10 cellular contexts compared by ENCODE assay signal in the genomic region with DNA sequence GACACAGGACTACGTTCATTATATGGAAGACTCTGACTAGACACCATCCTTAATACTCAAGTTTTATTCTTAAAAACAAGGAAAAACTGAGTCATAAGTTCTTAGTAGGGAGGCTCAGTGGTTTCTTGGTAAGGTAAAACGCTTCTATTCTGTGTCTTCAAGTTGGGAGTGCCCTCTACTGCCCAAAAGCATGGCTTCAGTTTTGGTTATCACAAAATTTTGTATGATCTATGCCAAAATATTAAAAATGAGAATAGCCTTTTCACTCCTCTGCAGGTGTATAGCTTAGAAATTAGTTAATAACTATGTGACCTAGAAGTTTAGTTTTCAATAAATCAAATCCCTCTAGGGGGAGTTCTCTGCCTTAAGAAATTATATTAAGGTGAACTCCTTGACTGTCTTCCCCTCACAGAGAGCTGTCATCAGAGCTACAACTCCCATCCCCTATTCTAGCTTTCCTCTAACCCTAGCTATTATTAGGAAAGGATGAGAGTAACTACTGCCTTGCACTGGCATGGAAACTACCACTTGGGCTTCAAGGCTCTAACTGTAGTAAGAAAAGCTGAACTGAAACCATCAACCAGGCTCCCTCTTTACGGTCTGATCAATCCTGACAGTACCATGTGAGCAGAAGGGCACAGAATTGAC.
DNase-seq lines count a peak whose midpoint lies in the region; ATAC-seq and FAIRE-seq lines count a peak whose summit lies in the region.
"Had no signal": no experiment of that assay in that cellular context is flagged by ENCODE, and none has a peak within 500 bp of the region (broad histone marks: within the 10 kb centered on the region; RNA-seq: fewer than 3 reads in every experiment).

No MANE protein-coding gene starts in this region.

- no peak overlapping the region for H3K4me3 Mint-ChIP-seq in T-helper 2 cell treated with Interferon-gamma antibody and Interleukin-4, amounts not matched to agents 5 μg/mL and 100 μg/mL, for 36 hours
- H3K4me3 Mint-ChIP-seq in memory B cell, result no peak overlapping the region
- H3K4me3 Mint-ChIP-seq: CD8-positive, alpha-beta memory T cell had no signal

- DNase-seq in NCI-H82 (lab: John Stamatoyannopoulos, UW) (peak; percentile 21), NCI-H82 treated with DMSO at 0.1 percent for 48 hours (lab: John Stamatoyannopoulos, UW; ENCODE audit: unreplicated experiment) (no peak), memory B cell (ENCODE audit: low spot score in 2 of 2) (no peak), NCI-H1436 treated with DMSO at 0.1 percent for 48 hours (lab: John Stamatoyannopoulos, UW) (no peak), urothelium cell line (ENCODE audit: low spot score) (no peak)
- DNase-seq in T-helper 2 cell treated with Interferon-gamma antibody and Interleukin-4, amounts not matched to agents 5 μg/mL and 100 μg/mL, for 36 hours (ENCODE audit: low spot score), result no peak
- DNase-seq in effector memory CD4-positive, alpha-beta T cell, result no peak

- no peak overlapping the region for H3K27ac ChIP-seq in effector memory CD4-positive, alpha-beta T cell (ENCODE audit: insufficient read depth, low read length, poor library complexity, severe bottlenecking)

- H3K27me3 ChIP-seq in effector memory CD4-positive, alpha-beta T cell (replicated peaks; ENCODE audit: control insufficient read depth, insufficient read depth, low read length, poor library complexity, severe bottlenecking), result no peaks in the 10 kb centered on the region

- H3K9me3 ChIP-seq in effector memory CD4-positive, alpha-beta T cell (ENCODE audit: control insufficient read depth, low read length), result no peaks in the 10 kb centered on the region

- H3K36me3 ChIP-seq in effector memory CD4-positive, alpha-beta T cell (ENCODE audit: control insufficient read depth, insufficient read depth, low read length), result no peaks in the 10 kb centered on the region

- no peaks in the 10 kb centered on the region for H3K27me3 Mint-ChIP-seq in T-helper 2 cell treated with Interferon-gamma antibody and Interleukin-4, amounts not matched to agents 5 μg/mL and 100 μg/mL, for 36 hours (ENCODE audit: low read depth)
- peaks cover 7% of the 10 kb centered on the region for H3K27me3 Mint-ChIP-seq in memory B cell
- H3K27me3 Mint-ChIP-seq: CD8-positive, alpha-beta memory T cell had no signal

- H3K36me3 Mint-ChIP-seq in T-helper 2 cell treated with Interferon-gamma antibody and Interleukin-4, amounts not matched to agents 5 μg/mL and 100 μg/mL, for 36 hours (ENCODE audit: low read depth), result peaks cover 1% of the 10 kb centered on the region
- H3K36me3 Mint-ChIP-seq in memory B cell, result no peaks in the 10 kb centered on the region

- H3K4me1 ChIP-seq in effector memory CD4-positive, alpha-beta T cell (ENCODE audit: control insufficient read depth, insufficient read depth, low read length, poor library complexity, severe bottlenecking), result no peaks in the 10 kb centered on the region

- no peaks in the 10 kb centered on the region for H3K9me3 Mint-ChIP-seq in T-helper 2 cell treated with Interferon-gamma antibody and Interleukin-4, amounts not matched to agents 5 μg/mL and 100 μg/mL, for 36 hours
- H3K9me3 Mint-ChIP-seq in memory B cell, result no peaks in the 10 kb centered on the region
- H3K9me3 Mint-ChIP-seq: CD8-positive, alpha-beta memory T cell had no signal

- H3K4me3 ChIP-seq in effector memory CD4-positive, alpha-beta T cell (ENCODE audit: insufficient read depth, low read depth, low read length, poor library complexity, severe bottlenecking), result no peak overlapping the region
- H3K4me3 ChIP-seq: lung had no signal

- H3K27ac Mint-ChIP-seq in T-helper 2 cell treated with Interferon-gamma antibody and Interleukin-4, amounts not matched to agents 5 μg/mL and 100 μg/mL, for 36 hours, result peak overlapping the region; percentile 21
- H3K27ac Mint-ChIP-seq in memory B cell, result no peak overlapping the region
- H3K27ac Mint-ChIP-seq: CD8-positive, alpha-beta memory T cell had no signal

- peaks cover 27% of the 10 kb centered on the region for H3K4me1 Mint-ChIP-seq in T-helper 2 cell treated with Interferon-gamma antibody and Interleukin-4, amounts not matched to agents 5 μg/mL and 100 μg/mL, for 36 hours (ENCODE audit: low read depth)
- peaks cover 5% of the 10 kb centered on the region for H3K4me1 Mint-ChIP-seq in memory B cell

- ATAC-seq in HG02852 (IDR thresholded peaks at IDR 0.05; ENCODE audit: unreplicated experiment) (peak; percentile 70), memory B cell (ENCODE audit: low read depth) (peak; percentile 81)

- no peak for FAIRE-seq in urothelium cell line (lab: Jason Lieb, UNC)
